Comparison of ENCODE assay signal across 25 cellular contexts in the genomic region with DNA sequence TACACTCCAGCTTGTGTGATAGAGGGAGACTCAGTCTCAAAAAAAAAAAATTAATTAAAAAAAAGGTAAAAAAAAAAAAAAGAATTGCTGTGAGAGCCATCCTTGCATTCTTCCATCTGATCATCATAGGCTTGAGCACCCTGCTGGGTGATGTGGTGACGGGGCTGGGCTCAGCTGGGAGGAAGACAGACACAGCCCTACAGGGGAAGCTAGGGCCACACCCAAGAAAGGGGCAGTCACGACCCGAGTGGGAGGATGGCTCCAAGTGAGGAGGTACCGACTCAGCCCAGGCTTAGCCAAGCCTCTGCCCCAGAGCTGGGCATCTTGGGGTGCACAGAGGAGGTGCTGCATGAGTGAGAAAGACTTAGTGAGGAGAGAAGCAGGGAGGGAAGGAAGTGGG.
"Had no signal": no experiment of that assay in that cellular context is flagged by ENCODE, and none has a peak within 500 bp of the region (broad histone marks: within the 10 kb centered on the region; RNA-seq: fewer than 3 reads in every experiment).

No MANE protein-coding gene starts in this region.

- H3K36me3 Mint-ChIP-seq: activated CD4-positive, alpha-beta memory T cell treated with anti-CD3 and anti-CD28 coated beads for 36 hours; brain had no signal

- H3K27ac ChIP-seq: Peyer's patch, RWPE1, SJCRH30, VCaP had no signal

- H3K9ac ChIP-seq: SK-N-SH had no signal

- DNase-seq: activated CD4-positive, alpha-beta memory T cell treated with anti-CD3 and anti-CD28 coated beads for 36 hours; activated CD4-positive, alpha-beta T cell treated with anti-CD3 and anti-CD28 coated beads, Interleukin-2, amount 10 ng/mL, durations not matched to agents 7 days and 5 days; activated CD4-positive, CD25-positive, alpha-beta regulatory T cell; activated CD8-positive, alpha-beta memory T cell treated with anti-CD3 and anti-CD28 coated beads for 24 hours; activated effector memory CD4-positive, alpha-beta T cell treated with anti-CD3 and anti-CD28 coated beads, Interleukin-2, amount 50 U/mL, for 16 hours; activated naive CD4-positive, alpha-beta T cell treated with anti-CD3 and anti-CD28 coated beads for 36 hours; activated T-cell treated with anti-CD3 and anti-CD28 coated beads, Interleukin-2, amount 50 U/mL, for 4 hours; amygdala; Karpas-422; NCI-H1092; NCI-H1417; NCI-H1930; NCI-H2171; NCI-H226; NCI-H526; NCI-H774; OCI-M1; Peyer's patch; SJCRH30; SK-N-SH; T-helper 1 cell had no signal

- ATAC-seq: activated T-cell treated with anti-CD3 and anti-CD28 coated beads, Interleukin-2, amount 50 U/mL, for 4 hours had no signal

- H3K27ac Mint-ChIP-seq: activated CD4-positive, alpha-beta memory T cell treated with anti-CD3 and anti-CD28 coated beads for 36 hours; activated CD4-positive, alpha-beta T cell treated with anti-CD3 and anti-CD28 coated beads, Interleukin-2, amount 10 ng/mL, durations not matched to agents 7 days and 5 days; activated naive CD4-positive, alpha-beta T cell treated with anti-CD3 and anti-CD28 coated beads for 36 hours had no signal

- H3K4me3 ChIP-seq: Peyer's patch, SJCRH30 had no signal

- H3K4me3 Mint-ChIP-seq: activated CD4-positive, alpha-beta memory T cell treated with anti-CD3 and anti-CD28 coated beads for 36 hours; activated CD4-positive, alpha-beta T cell treated with anti-CD3 and anti-CD28 coated beads, Interleukin-2, amount 10 ng/mL, durations not matched to agents 7 days and 5 days; activated naive CD4-positive, alpha-beta T cell treated with anti-CD3 and anti-CD28 coated beads for 36 hours; activated naive CD8-positive, alpha-beta T cell; activated T-cell treated with anti-CD3 and anti-CD28 coated beads, Interleukin-2, amount 50 U/mL, for 4 hours; brain had no signal

- H3K9me3 Mint-ChIP-seq: activated naive CD4-positive, alpha-beta T cell treated with anti-CD3 and anti-CD28 coated beads for 36 hours; activated T-cell treated with anti-CD3 and anti-CD28 coated beads, Interleukin-2, amount 50 U/mL, for 4 hours had no signal

- H3K4me2 ChIP-seq: SK-N-SH had no signal

- H3K4me1 ChIP-seq: Peyer's patch, SJCRH30 had no signal

- H3K27me3 Mint-ChIP-seq: activated CD4-positive, alpha-beta T cell treated with anti-CD3 and anti-CD28 coated beads, Interleukin-2, amount 10 ng/mL, durations not matched to agents 7 days and 5 days; activated naive CD8-positive, alpha-beta T cell; brain had no signal

- H3K9me3 ChIP-seq: Peyer's patch, SJCRH30, SK-N-SH had no signal

- H3K27me3 ChIP-seq: Peyer's patch, SJCRH30 had no signal

- H3K36me3 ChIP-seq: Peyer's patch, SJCRH30 had no signal
